ENCODE assay signal across 16 cellular contexts in genomic region chr9:130366888-130367550, GRCh38.
DNase-seq lines count a peak whose midpoint lies in the region; ATAC-seq, FAIRE-seq and TF ChIP-seq lines count a peak whose summit lies in the region.
"Had no signal": no experiment of that assay in that cellular context is flagged by ENCODE, and none has a peak within 500 bp of the region (broad histone marks: within the 10 kb centered on the region; RNA-seq: fewer than 3 reads in every experiment).

No MANE protein-coding gene starts in this region.

- CTCF ChIA-PET in WTC11 (lab: Charles Lee): interaction anchor here (0.7 kb wide), 1 partner anchor 37 kb away, joined by 3 read pairs; no protein-coding TSS in a partner anchor
- CTCF ChIA-PET in H1 (lab: Charles Lee; ENCODE audit: partially characterized antibody): interaction anchor here (0.6 to 1.2 kb wide), 6 partner anchors 8 to 1507 kb away, joined by 3 read pairs; partner anchors contain the start of gene ASS1

- FAIRE-seq in H1 (lab: Jason Lieb, UNC): no peak
- FAIRE-seq: A204.1, H54 had no signal

- POLR2A ChIA-PET in WTC11 (lab: Charles Lee) (interaction anchor here (0.6 kb wide), 1 partner anchor 296 kb away, joined by 3 read pairs; no protein-coding TSS in a partner anchor), H1 (lab: Charles Lee; ENCODE audit: partially characterized antibody) (interaction anchor here (1.4 to 2.0 kb wide), 2 partner anchors 30 to 81 kb away, joined by 4 to 6 read pairs; no protein-coding TSS in a partner anchor)

- no peak for TF ChIP-seq CTCF in WTC11 (IDR thresholded peaks at IDR 0.05)
- TF ChIP-seq CTCF in H1 (IDR thresholded peaks at IDR 0.05; ENCODE audit: control extremely low read depth in 1 of 3, insufficient read depth in 1 of 3, low read depth in 1 of 3, low read length in 3 of 3): no peak
- no peak for TF ChIP-seq CTCF in progenitor cell of endocrine pancreas (IDR thresholded peaks at IDR 0.05; ENCODE audit: unreplicated experiment)

- no peak overlapping the region for H2BK20ac ChIP-seq in H1 (ENCODE audit: low read length)

- H3K4me3 ChIP-seq in H1 (ENCODE audit: extremely low read depth in 1 of 4, insufficient read depth in 2 of 4, low read depth in 3 of 4, low read length in 4 of 4): no peak overlapping the region

- H3K56ac ChIP-seq in H1 (replicated peaks; ENCODE audit: insufficient read length, low read depth, low read length): no peak overlapping the region

- H3K27me3 ChIP-seq in H1 (replicated peaks in 1 of 4; ENCODE audit: control insufficient read depth in 3 of 4, extremely low read depth in 1 of 4, insufficient read depth in 3 of 4, low read length in 3 of 4): no peaks in the 10 kb centered on the region

- no peaks in the 10 kb centered on the region for H3K9me3 ChIP-seq in H1 (ENCODE audit: insufficient read depth in 2 of 2, low read depth in 1 of 2, low read length in 1 of 2)

- TF ChIP-seq EP300 in H1 (IDR thresholded peaks at IDR 0.05; ENCODE audit: borderline replicate concordance in 1 of 2, low read depth in 2 of 2, low read length in 2 of 2): no peak

- H3K79me1 ChIP-seq in H1 (ENCODE audit: low read depth, low read length): no peaks in the 10 kb centered on the region

- ATAC-seq in WTC11 (no peak), GM18867 (IDR thresholded peaks at IDR 0.05; ENCODE audit: unreplicated experiment) (no peak)
- no peak for ATAC-seq in activated T-cell treated with anti-CD3 and anti-CD28 coated beads, Interleukin-2, amount 50 U/mL, for 72 hours (replicated peaks in 1 of 2)
- ATAC-seq: HCT116 had no signal

- H3K18ac ChIP-seq in H1 (ENCODE audit: extremely low read depth, low read length): no peak overlapping the region

- H3K36me3 Mint-ChIP-seq in WTC11 (no peaks in the 10 kb centered on the region), progenitor cell of endocrine pancreas (ENCODE audit: insufficient read depth) (no peaks in the 10 kb centered on the region)
- H3K36me3 Mint-ChIP-seq in activated T-cell treated with anti-CD3 and anti-CD28 coated beads, Interleukin-2, amount 50 U/mL, for 72 hours (ENCODE audit: insufficient read depth in 2 of 2): peaks cover 10 to 16% of the 10 kb centered on the region in 2 donors

- no peaks in the 10 kb centered on the region for H3K79me2 ChIP-seq in H1 (ENCODE audit: control insufficient read depth in 1 of 2, insufficient read depth in 2 of 2, low read length in 2 of 2)

- H3K27ac ChIP-seq in H1 (ENCODE audit: low read depth, low read length): no peak overlapping the region

- H3K4me1 ChIP-seq in H1 (replicated peaks in 1 of 4; ENCODE audit: control insufficient read depth in 3 of 4, insufficient read depth in 4 of 4, low read length in 3 of 4): peaks cover 0 to under 1% (median 0%) of the 10 kb centered on the region in 4 experiments; a peak in 2 of 7 replicates

- H3K27me3 Mint-ChIP-seq in WTC11 (ENCODE audit: low read depth): no peaks in the 10 kb centered on the region
- H3K27me3 Mint-ChIP-seq in activated T-cell treated with anti-CD3 and anti-CD28 coated beads, Interleukin-2, amount 50 U/mL, for 72 hours (ENCODE audit: low read depth): peaks cover 7% of the 10 kb centered on the region
- H3K27me3 Mint-ChIP-seq in progenitor cell of endocrine pancreas: peaks cover 17% of the 10 kb centered on the region
- H3K27me3 Mint-ChIP-seq: CD4-positive, alpha-beta T cell had no signal

- H3K4me1 Mint-ChIP-seq in WTC11: peaks cover 8% of the 10 kb centered on the region
- H3K4me1 Mint-ChIP-seq in activated T-cell treated with anti-CD3 and anti-CD28 coated beads, Interleukin-2, amount 50 U/mL, for 72 hours (ENCODE audit: low read depth): peaks cover 12% of the 10 kb centered on the region
- no peaks in the 10 kb centered on the region for H3K4me1 Mint-ChIP-seq in progenitor cell of endocrine pancreas (ENCODE audit: low read depth)

- DNase-seq in LHCN-M2 (ENCODE audit: low read depth) (peak; percentile 18), WTC11 (ENCODE audit: low spot score) (no peak), H1 (ENCODE audit: low read depth in 1 of 2, low spot score in 2 of 2) (no peak), myocyte (ENCODE audit: low read depth) (peak; percentile 19), KBM-7 (no peak), progenitor cell of endocrine pancreas (ENCODE audit: low spot score, unreplicated experiment) (no peak)
- no peak for DNase-seq in activated T-cell treated with anti-CD3 and anti-CD28 coated beads, Interleukin-2, amount 50 U/mL, for 72 hours
- DNase-seq: C1 segment of cervical spinal cord; Calu3; CD4-positive, alpha-beta T cell; DMS 273 treated with DMSO at 0.1 percent for 48 hours had no signal

- TF ChIP-seq POLR2A in H1 (IDR thresholded peaks at IDR 0.05; ENCODE audit: control extremely low read depth in 1 of 2, low read depth in 2 of 2, low read length in 2 of 2): no peak

- H2BK12ac ChIP-seq in H1 (ENCODE audit: low read depth, low read length): no peak overlapping the region

- H2BK5ac ChIP-seq in H1 (ENCODE audit: low read depth, low read length): no peak overlapping the region

- H3K14ac ChIP-seq in H1 (ENCODE audit: insufficient read length): no peak overlapping the region

- no peak overlapping the region for H2BK15ac ChIP-seq in H1 (ENCODE audit: low read length)

- in situ Hi-C loops in KBM-7 (cut with MboI; ENCODE audit: low pct_unique_long_range_greater_than_20kb, low sequenced_read_pairs): no loop called here

- no peaks in the 10 kb centered on the region for H4K20me1 ChIP-seq in H1 (replicated peaks in 1 of 2; ENCODE audit: control insufficient read depth in 1 of 2, insufficient read depth in 2 of 2, low read length in 2 of 2)

- H2AFZ ChIP-seq in H1 (ENCODE audit: low read length): no peak overlapping the region

- no peak overlapping the region for H3K4me2 ChIP-seq in H1 (ENCODE audit: insufficient read depth in 1 of 2, low read depth in 2 of 2, low read length in 2 of 2)

- H3K9me3 Mint-ChIP-seq in WTC11: no peaks in the 10 kb centered on the region
- peaks cover 9 to 11% of the 10 kb centered on the region in 2 donors for H3K9me3 Mint-ChIP-seq in activated T-cell treated with anti-CD3 and anti-CD28 coated beads, Interleukin-2, amount 50 U/mL, for 72 hours
- no peaks in the 10 kb centered on the region for H3K9me3 Mint-ChIP-seq in progenitor cell of endocrine pancreas (ENCODE audit: low read depth)
- H3K9me3 Mint-ChIP-seq: CD4-positive, alpha-beta T cell had no signal

- H3K4ac ChIP-seq in H1 (replicated peaks; ENCODE audit: insufficient read length, low read depth, low read length): no peak overlapping the region

- no peak overlapping the region for H4K8ac ChIP-seq in H1 (ENCODE audit: extremely low read depth, insufficient read depth, low read length)

- no peak for TF ChIP-seq RAD21 in H1 (IDR thresholded peaks at IDR 0.05 in 1 of 2, conservative IDR thresholded peaks at IDR 0.05 in 1 of 2; ENCODE audit: low read depth in 2 of 2, low read length in 2 of 2)

- H3K27ac Mint-ChIP-seq in WTC11: no peak overlapping the region
- no peak overlapping the region for H3K27ac Mint-ChIP-seq in activated T-cell treated with anti-CD3 and anti-CD28 coated beads, Interleukin-2, amount 50 U/mL, for 72 hours
- no peak overlapping the region for H3K27ac Mint-ChIP-seq in progenitor cell of endocrine pancreas
- H3K27ac Mint-ChIP-seq: B cell; CD4-positive, alpha-beta T cell had no signal

- no peak overlapping the region for H2BK120ac ChIP-seq in H1 (replicated peaks; ENCODE audit: low read depth, low read length)

- H4K5ac ChIP-seq in H1 (ENCODE audit: insufficient read length, low read depth, low read length): no peak overlapping the region

- H3K36me3 ChIP-seq in H1 (ENCODE audit: control insufficient read depth in 2 of 4, insufficient read depth in 4 of 4, low read length in 3 of 4): 0 out of 8 replicates have a peak, but pooled peaks cover 0 to 5% (median 0%) of the 10 kb centered on the region in 4 experiments

- H3K23me2 ChIP-seq in H1 (ENCODE audit: low read depth, low read length): no peaks in the 10 kb centered on the region

- H3K23ac ChIP-seq in H1 (ENCODE audit: insufficient read length): no peak overlapping the region

- no peak overlapping the region for H3K9ac ChIP-seq in H1 (replicated peaks in 1 of 4; ENCODE audit: extremely low read depth in 1 of 4, low read depth in 3 of 4, low read length in 3 of 4)

- no peak overlapping the region for H4K91ac ChIP-seq in H1 (replicated peaks; ENCODE audit: insufficient read length, low read length)

- H2AK5ac ChIP-seq in H1 (ENCODE audit: low read depth, low read length): no peak overlapping the region

- H3K4me3 Mint-ChIP-seq in WTC11 (no peak overlapping the region), progenitor cell of endocrine pancreas (ENCODE audit: low read depth) (no peak overlapping the region)
- peak overlapping the region in 1 of 2 donors; percentile 27 for H3K4me3 Mint-ChIP-seq in activated T-cell treated with anti-CD3 and anti-CD28 coated beads, Interleukin-2, amount 50 U/mL, for 72 hours
- H3K4me3 Mint-ChIP-seq: B cell; CD4-positive, alpha-beta T cell had no signal

- WGBS in H1 (ENCODE audit: extremely low coverage in 1 of 2, insufficient coverage in 1 of 2, insufficient read length in 1 of 2, insufficient replicate concordance in 2 of 2, low coverage in 1 of 2, low lambda C conversion rate in 2 of 2, missing lambda C conversion rate in 1 of 2), 2 experiments: 83% methylated on average over 8 of the region's 8 CpGs; no CpG with 5 or more reads in 1 of the 2 experiments

TF ChIP-seq in WTC11, 78 proteins besides CTCF, POLR2A, EP300 and RAD21 (continues in another document):
- TF ChIP-seq ZNF263 (CRISPR knock-in tag; IDR thresholded peaks at IDR 0.05; ENCODE audit: low read depth) (no peak), ZBTB43 (CRISPR knock-in tag; IDR thresholded peaks at IDR 0.05) (no peak)

TF ChIP-seq in H1, 55 proteins besides CTCF, POLR2A, EP300 and RAD21:
- no peak for TF ChIP-seq TCF12 (IDR thresholded peaks at IDR 0.05; ENCODE audit: low read depth, low read length)
- no peak for TF ChIP-seq SP2 (IDR thresholded peaks at IDR 0.05; ENCODE audit: low read length)
- no peak for TF ChIP-seq POU5F1 (IDR thresholded peaks at IDR 0.05; ENCODE audit: low read depth, low read length)
- TF ChIP-seq CTBP2 (IDR thresholded peaks at IDR 0.05; ENCODE audit: borderline replicate concordance, insufficient read depth, insufficient read length, low read length): no peak
- no peak for TF ChIP-seq TAF7 (optimal IDR thresholded peaks at IDR 0.05; ENCODE audit: borderline replicate concordance, low read depth, low read length)
- peak; percentile 52; the same call in 1 of the 2 replicates for TF ChIP-seq KDM1A (IDR thresholded peaks at IDR 0.05; ENCODE audit: borderline replicate concordance, low read length)
- 0 out of 4 replicates have a peak, but pooled peaks of 1 of the 2 experiments have one; percentile 32 for TF ChIP-seq HDAC2 (IDR thresholded peaks at IDR 0.05; ENCODE audit: borderline replicate concordance in 1 of 2, low read depth in 2 of 2, low read length in 2 of 2)
TF ChIP-seq in H1: peak in this region for 2.

Comparison
In these comparisons a context has a peak if more than half of its experiments do, and no peak if none do; other contexts are left out.
1. DNase-seq: peak in LHCN-M2 (single experiment) and myocyte (single experiment); none in WTC11 (single experiment), H1 (0 of 2), KBM-7 (single experiment), activated T-cell treated with anti-CD3 and anti-CD28 coated beads, Interleukin-2, amount 50 U/mL, for 72 hours (0 of 2) and progenitor cell of endocrine pancreas (single experiment).